Comparison of ENCODE assay signal across 19 cellular contexts in genomic region chr1:78048446-78048845, GRCh38. TPM values are rescaled to one million over a fixed set of nuclear protein-coding genes. Genes with fewer than 3 reads are reported as not detected.
DNase-seq lines count a peak whose midpoint lies in the region; ATAC-seq and TF ChIP-seq lines count a peak whose summit lies in the region.
"Had no signal": no experiment of that assay in that cellular context is flagged by ENCODE, and none has a peak within 500 bp of the region (broad histone marks: within the 10 kb centered on the region; RNA-seq: fewer than 3 reads in every experiment).

No MANE protein-coding gene starts in this region.

- H3K4me1 Mint-ChIP-seq in activated CD4-positive, alpha-beta T cell treated with anti-CD3 and anti-CD28 coated beads for 36 hours, result peaks cover 29% of the 10 kb centered on the region
- peaks cover 26% of the 10 kb centered on the region for H3K4me1 Mint-ChIP-seq in endodermal cell

- H3K4me3 Mint-ChIP-seq in activated CD4-positive, alpha-beta T cell treated with anti-CD3 and anti-CD28 coated beads for 36 hours, result no peak overlapping the region
- H3K4me3 Mint-ChIP-seq in endodermal cell, result no peak overlapping the region
- H3K4me3 Mint-ChIP-seq: CD4-positive, alpha-beta T cell had no signal

- no peaks in the 10 kb centered on the region for H3K9me3 ChIP-seq in left ventricle myocardium inferior (replicated peaks)
- no peaks in the 10 kb centered on the region for H3K9me3 ChIP-seq in esophagus muscularis mucosa
- H3K9me3 ChIP-seq in endodermal cell (ENCODE audit: control insufficient read depth, low read length), result no peaks in the 10 kb centered on the region
- H3K9me3 ChIP-seq: BE2C had no signal

- peak overlapping the region; percentile 80 for H3K27ac ChIP-seq in left ventricle myocardium inferior (replicated peaks)
- H3K27ac ChIP-seq in esophagus muscularis mucosa (replicated peaks in 1 of 4), result peak overlapping the region in 3 of 4 donors; percentile 86 to 88 (median 87)
- H3K27ac ChIP-seq in endodermal cell (ENCODE audit: low read depth, low read length), result no peak overlapping the region
- H3K27ac ChIP-seq: 22Rv1, KMS-11 had no signal

- no peak for TF ChIP-seq POLR2A in esophagus muscularis mucosa (IDR thresholded peaks at IDR 0.05; ENCODE audit: low read depth)

- H3K36me3 ChIP-seq in left ventricle myocardium inferior (no peaks in the 10 kb centered on the region), esophagus muscularis mucosa (no peaks in the 10 kb centered on the region), endodermal cell (ENCODE audit: control insufficient read depth, insufficient read depth, low read length) (no peaks in the 10 kb centered on the region)
- H3K36me3 ChIP-seq: BE2C had no signal

- no peak overlapping the region for H3K9ac ChIP-seq in endodermal cell (ENCODE audit: extremely low read depth, low read length, poor library complexity, severe bottlenecking)
- H3K9ac ChIP-seq: KMS-11 had no signal

- WGBS in esophagus muscularis mucosa, result 86% methylated on average over 3 of the region's 3 CpGs
- WGBS in endodermal cell (ENCODE audit: insufficient coverage in 1 of 2, insufficient read length in 1 of 2), 2 experiments, result 78 to 92% methylated on average over 3 of the region's 3 CpGs

- H3K9me3 Mint-ChIP-seq in activated CD4-positive, alpha-beta T cell treated with anti-CD3 and anti-CD28 coated beads for 36 hours (ENCODE audit: low read depth), result no peaks in the 10 kb centered on the region
- no peaks in the 10 kb centered on the region for H3K9me3 Mint-ChIP-seq in endodermal cell
- H3K9me3 Mint-ChIP-seq: CD4-positive, alpha-beta T cell had no signal

- peak; percentile 55 for ATAC-seq in activated CD4-positive, alpha-beta T cell treated with anti-CD3 and anti-CD28 coated beads for 36 hours
- ATAC-seq in GM18502 (IDR thresholded peaks at IDR 0.05; ENCODE audit: poor library complexity, unreplicated experiment), result no peak

- H3K27me3 ChIP-seq in left ventricle myocardium inferior (ENCODE audit: low read depth) (no peaks in the 10 kb centered on the region), esophagus muscularis mucosa (no peaks in the 10 kb centered on the region), endodermal cell (ENCODE audit: control insufficient read depth, insufficient read depth, low read length, poor library complexity, severe bottlenecking) (peaks cover 51% of the 10 kb centered on the region)

- peaks cover 35% of the 10 kb centered on the region for H3K27me3 Mint-ChIP-seq in activated CD4-positive, alpha-beta T cell treated with anti-CD3 and anti-CD28 coated beads for 36 hours
- H3K27me3 Mint-ChIP-seq in endodermal cell (ENCODE audit: insufficient read depth), result peaks cover 40% of the 10 kb centered on the region

- intact Hi-C loops in activated CD4-positive, alpha-beta T cell treated with anti-CD3 and anti-CD28 coated beads for 36 hours (cut with DNase I, micrococcal nuclease), result loop anchor here in 1 of 2 experiments (5.0 kb wide), 1 partner anchor 64 kb away; no protein-coding TSS in a partner anchor
- intact Hi-C loops in left ventricle myocardium inferior (cut with micrococcal nuclease), result no loop called here
- intact Hi-C loops in cardiac septum (cut with DNase I), result loop anchor here (5.0 kb wide), 1 partner anchor 41 kb away; no protein-coding TSS in a partner anchor
- intact Hi-C loops in esophagus muscularis mucosa (cut with DNase I), result loop anchor here (5.0 kb wide), 1 partner anchor 41 kb away; no protein-coding TSS in a partner anchor

- H3K36me3 Mint-ChIP-seq in activated CD4-positive, alpha-beta T cell treated with anti-CD3 and anti-CD28 coated beads for 36 hours (ENCODE audit: low read depth), result no peaks in the 10 kb centered on the region
- no peaks in the 10 kb centered on the region for H3K36me3 Mint-ChIP-seq in endodermal cell (ENCODE audit: low read depth)

- CTCF ChIA-PET in activated CD4-positive, alpha-beta T cell treated with anti-CD3 and anti-CD28 coated beads for 36 hours (lab: Charles Lee), result interaction anchor here (0.9 to 1.5 kb wide), 3 partner anchors 11 to 29 kb away, joined by 3 to 4 read pairs (median 3); no protein-coding TSS in a partner anchor

- H3K4me3 ChIP-seq in left ventricle myocardium inferior (no peak overlapping the region), esophagus muscularis mucosa (no peak overlapping the region), endodermal cell (ENCODE audit: low read length) (no peak overlapping the region)

- TF ChIP-seq EP300 in esophagus muscularis mucosa (IDR thresholded peaks at IDR 0.05), result no peak

- H3K4me1 ChIP-seq in left ventricle myocardium inferior, result peaks cover 63% of the 10 kb centered on the region
- peaks cover 18 to 68% (median 60%) of the 10 kb centered on the region in 4 donors for H3K4me1 ChIP-seq in esophagus muscularis mucosa
- H3K4me1 ChIP-seq in endodermal cell (ENCODE audit: control insufficient read depth, insufficient read depth, low read length), result no peaks in the 10 kb centered on the region
- H3K4me1 ChIP-seq: BE2C had no signal

- POLR2A ChIA-PET in activated CD4-positive, alpha-beta T cell treated with anti-CD3 and anti-CD28 coated beads for 36 hours (lab: Charles Lee), result interaction anchor here (0.9 to 1.4 kb wide), 2 partner anchors 44 to 70 kb away, joined by 4 to 5 read pairs; partner anchors contain the start of genes DNAJB4 and FUBP1

- no peak overlapping the region for H3K27ac Mint-ChIP-seq in activated CD4-positive, alpha-beta T cell treated with anti-CD3 and anti-CD28 coated beads for 36 hours
- H3K27ac Mint-ChIP-seq in endodermal cell, result no peak overlapping the region
- H3K27ac Mint-ChIP-seq: CD4-positive, alpha-beta T cell had no signal

- DNase-seq in activated CD4-positive, alpha-beta T cell treated with anti-CD3 and anti-CD28 coated beads for 36 hours, result no peak
- no peak for DNase-seq in activated CD4-positive, alpha-beta T cell treated with anti-CD3 and anti-CD28 coated beads, Interleukin-2, amount 50 U/mL, for 1 hour
- DNase-seq in left ventricle myocardium inferior (no peak), cardiac septum (ENCODE audit: low spot score) (no peak), esophagus muscularis mucosa (ENCODE audit: extremely low spot score) (no peak), endodermal cell (no peak), GM19240 (ENCODE audit: insufficient read length, low spot score) (no peak)
- DNase-seq: BE2C; Calu3; CD4-positive, alpha-beta T cell; DMS79; NCI-H1092 treated with DMSO at 0.1 percent for 48 hours; NCI-H2081 treated with DMSO at 0.1 percent for 48 hours; NCI-H510A; NCI-H774 had no signal

- TF ChIP-seq CTCF in left ventricle myocardium inferior (IDR thresholded peaks at IDR 0.05; ENCODE audit: borderline replicate concordance), result no peak
- TF ChIP-seq CTCF in esophagus muscularis mucosa (IDR thresholded peaks at IDR 0.05), result no peak
- no peak for TF ChIP-seq CTCF in endodermal cell (conservative IDR thresholded peaks at IDR 0.05)

RNA-seq across cellular contexts. Expression of gene GIPC2, which starts 2.7 kb away (rescaled TPM):
- total RNA-seq in activated CD4-positive, alpha-beta T cell treated with anti-CD3 and anti-CD28 coated beads for 36 hours, result under 1 TPM; 0.05 to 0.09 TPM
- total RNA-seq in left ventricle myocardium inferior (2.5 TPM), cardiac septum (4.0 TPM), esophagus muscularis mucosa (1 to 10 TPM; 4.5 to 8.7 (median 6.8) TPM), endodermal cell (1 to 10 TPM in 1 of 2 donors, under 1 TPM in 1; 0.79 to 2.1 TPM)
- 0.14 TPM for polyA plus RNA-seq in endodermal cell (2013, experiment 1 of 2)
- polyA plus RNA-seq in endodermal cell (2013, experiment 2 of 2), result not detected
- total RNA-seq: CD4-positive, alpha-beta T cell; G401 had no signal

RNA-seq across cellular contexts. Expression of gene DNAJB4, which starts 43.7 kb away (rescaled TPM):
- total RNA-seq in activated CD4-positive, alpha-beta T cell treated with anti-CD3 and anti-CD28 coated beads for 36 hours, result 1 to 10 TPM; 8.8 to 9.8 TPM
- total RNA-seq in left ventricle myocardium inferior (118 TPM), cardiac septum (140 TPM), esophagus muscularis mucosa (10 to 100 TPM; 62.6 to 79.7 (median 70.4) TPM), endodermal cell (10 to 100 TPM; 16.4 to 38.4 TPM)
- polyA plus RNA-seq in endodermal cell (2013, experiment 1 of 2), result 18.4 TPM
- polyA plus RNA-seq in endodermal cell (2013, experiment 2 of 2), result 21.3 TPM
